Comparison of ENCODE assay signal across 9 cellular contexts in genomic region chr2:73827018-73827417, GRCh38. TPM values are rescaled to one million over a fixed set of nuclear protein-coding genes. Genes with fewer than 3 reads are reported as not detected.
DNase-seq lines count a peak whose midpoint lies in the region; ATAC-seq and TF ChIP-seq lines count a peak whose summit lies in the region.
"Had no signal": no experiment of that assay in that cellular context is flagged by ENCODE, and none has a peak within 500 bp of the region (broad histone marks: within the 10 kb centered on the region; RNA-seq: fewer than 3 reads in every experiment).

No MANE protein-coding gene starts in this region.

- peak overlapping the region; percentile 80 for H3K4me3 Mint-ChIP-seq in activated CD8-positive, alpha-beta T cell treated with anti-CD3 and anti-CD28 coated beads for 36 hours
- peak overlapping the region; percentile 84 for H3K4me3 Mint-ChIP-seq in natural killer cell treated with Interleukin-12 subunit alpha and Interleukin-12 subunit beta and Interleukin-15 and Interleukin-18, amount 100 ng/mL, for 72 hours

- ATAC-seq in activated CD8-positive, alpha-beta T cell treated with anti-CD3 and anti-CD28 coated beads for 36 hours = no peak
- ATAC-seq in natural killer cell treated with Interleukin-12 subunit alpha and Interleukin-12 subunit beta and Interleukin-15 and Interleukin-18, amount 100 ng/mL, for 72 hours = no peak
- ATAC-seq in GM21529 (IDR thresholded peaks at IDR 0.05; ENCODE audit: unreplicated experiment) = no peak

- POLR2A ChIA-PET in activated CD8-positive, alpha-beta T cell treated with anti-CD3 and anti-CD28 coated beads for 36 hours (lab: Charles Lee) = no interaction called here

- H3K27ac Mint-ChIP-seq in activated CD8-positive, alpha-beta T cell treated with anti-CD3 and anti-CD28 coated beads for 36 hours = no peak overlapping the region
- peak overlapping the region; percentile 96 to 98 for H3K27ac Mint-ChIP-seq in natural killer cell treated with Interleukin-12 subunit alpha and Interleukin-12 subunit beta and Interleukin-15 and Interleukin-18, amount 100 ng/mL, for 72 hours

- peaks cover 16% of the 10 kb centered on the region for H3K36me3 Mint-ChIP-seq in activated CD8-positive, alpha-beta T cell treated with anti-CD3 and anti-CD28 coated beads for 36 hours (ENCODE audit: low read depth)
- H3K36me3 Mint-ChIP-seq in natural killer cell treated with Interleukin-12 subunit alpha and Interleukin-12 subunit beta and Interleukin-15 and Interleukin-18, amount 100 ng/mL, for 72 hours = no peaks in the 10 kb centered on the region

- CTCF ChIA-PET in activated CD8-positive, alpha-beta T cell treated with anti-CD3 and anti-CD28 coated beads for 36 hours (lab: Charles Lee) = interaction anchor here (0.6 to 2.8 kb wide), 35 partner anchors 11 to 564 kb away, joined by 3 to 55 read pairs (median 3); partner anchors contain the start of genes BOLA3, DGUOK and MOB1A

- peak; percentile 48 for TF ChIP-seq CTCF in activated CD8-positive, alpha-beta T cell treated with anti-CD3 and anti-CD28 coated beads for 36 hours (IDR thresholded peaks at IDR 0.05)

- intact Hi-C loops in activated CD8-positive, alpha-beta T cell treated with anti-CD3 and anti-CD28 coated beads for 36 hours (cut with micrococcal nuclease) = no loop called here

- no peaks in the 10 kb centered on the region for H3K9me3 Mint-ChIP-seq in activated CD8-positive, alpha-beta T cell treated with anti-CD3 and anti-CD28 coated beads for 36 hours
- peaks cover under 1% of the 10 kb centered on the region for H3K9me3 Mint-ChIP-seq in natural killer cell treated with Interleukin-12 subunit alpha and Interleukin-12 subunit beta and Interleukin-15 and Interleukin-18, amount 100 ng/mL, for 72 hours

- peak in 2 of 3 experiments; percentile 1 to 18 for DNase-seq in NCI-H1417 (lab: John Stamatoyannopoulos, UW)
- DNase-seq in NCI-H1417 treated with DMSO at 0.1 percent for 48 hours (lab: John Stamatoyannopoulos, UW) = no peak
- peak; percentile 29 for DNase-seq in NCI-H1092 treated with DMSO at 0.1 percent for 48 hours (lab: John Stamatoyannopoulos, UW)
- DNase-seq in activated CD8-positive, alpha-beta T cell treated with anti-CD3 and anti-CD28 coated beads for 36 hours = peak; percentile 30
- no peak for DNase-seq in natural killer cell treated with Interleukin-12 subunit alpha and Interleukin-12 subunit beta and Interleukin-15 and Interleukin-18, amount 100 ng/mL, for 72 hours (ENCODE audit: low spot score)
- no peak for DNase-seq in H4 (ENCODE audit: low spot score)
- DNase-seq in DMS79 (lab: John Stamatoyannopoulos, UW) = no peak

- H3K4me1 Mint-ChIP-seq in activated CD8-positive, alpha-beta T cell treated with anti-CD3 and anti-CD28 coated beads for 36 hours (ENCODE audit: low read depth) = peaks cover 40% of the 10 kb centered on the region
- peaks cover 71 to 75% of the 10 kb centered on the region in 2 donors for H3K4me1 Mint-ChIP-seq in natural killer cell treated with Interleukin-12 subunit alpha and Interleukin-12 subunit beta and Interleukin-15 and Interleukin-18, amount 100 ng/mL, for 72 hours (ENCODE audit: low read depth in 2 of 2)

- H3K27me3 Mint-ChIP-seq in activated CD8-positive, alpha-beta T cell treated with anti-CD3 and anti-CD28 coated beads for 36 hours = no peaks in the 10 kb centered on the region
- H3K27me3 Mint-ChIP-seq in natural killer cell treated with Interleukin-12 subunit alpha and Interleukin-12 subunit beta and Interleukin-15 and Interleukin-18, amount 100 ng/mL, for 72 hours = no peaks in the 10 kb centered on the region

RNA-seq across cellular contexts. Expression of gene STAMBP, which starts 1.7 kb away (rescaled TPM):
- 10 to 100 TPM; 76.9 to 87.1 TPM for total RNA-seq in activated CD8-positive, alpha-beta T cell treated with anti-CD3 and anti-CD28 coated beads for 36 hours
- total RNA-seq in natural killer cell treated with Interleukin-12 subunit alpha and Interleukin-12 subunit beta and Interleukin-15 and Interleukin-18, amount 100 ng/mL, for 72 hours = 10 to 100 TPM; 27.5 to 40.6 TPM
- total RNA-seq in H4 (2014; rRNA removed; shearing (Covaris generic)) = 63.7 and 64.8 TPM in 2 replicates

RNA-seq across cellular contexts. Expression of gene C2orf78, which starts 43.0 kb away (rescaled TPM):
- total RNA-seq in activated CD8-positive, alpha-beta T cell treated with anti-CD3 and anti-CD28 coated beads for 36 hours = not detected
- total RNA-seq in natural killer cell treated with Interleukin-12 subunit alpha and Interleukin-12 subunit beta and Interleukin-15 and Interleukin-18, amount 100 ng/mL, for 72 hours = not detected
- 0.31 and 0.45 TPM in 2 replicates for total RNA-seq in H4 (2014; rRNA removed; shearing (Covaris generic))
- total RNA-seq: urinary bladder had no signal

RNA-seq across cellular contexts. Expression of gene DUSP11, which starts 47.1 kb away (rescaled TPM):
- total RNA-seq in activated CD8-positive, alpha-beta T cell treated with anti-CD3 and anti-CD28 coated beads for 36 hours = 10 to 100 TPM; 24.8 to 25.4 TPM
- total RNA-seq in natural killer cell treated with Interleukin-12 subunit alpha and Interleukin-12 subunit beta and Interleukin-15 and Interleukin-18, amount 100 ng/mL, for 72 hours = 10 to 100 TPM; 30.7 to 50.1 TPM
- 36.8 and 37.5 TPM in 2 replicates for total RNA-seq in H4 (2014; rRNA removed; shearing (Covaris generic))

Comparison
In these comparisons a context has a peak if more than half of its experiments do, and no peak if none do; other contexts are left out.
1. DNase-seq: peak in NCI-H1417 (2 of 3), NCI-H1092 treated with DMSO at 0.1 percent for 48 hours (single experiment) and activated CD8-positive, alpha-beta T cell treated with anti-CD3 and anti-CD28 coated beads for 36 hours (single experiment); none in NCI-H1417 treated with DMSO at 0.1 percent for 48 hours (single experiment), natural killer cell treated with Interleukin-12 subunit alpha and Interleukin-12 subunit beta and Interleukin-15 and Interleukin-18, amount 100 ng/mL, for 72 hours (single experiment), H4 (single experiment) and DMS79 (single experiment).